In genomic region chr22:24894220-24894975, GRCh38 we compare ENCODE assay signal across 1 cellular context.
TF ChIP-seq lines count a peak whose summit lies in the region.

No MANE protein-coding gene starts in this region.

TF ChIP-seq in K562, 482 proteins besides CTCF, POLR2A, EP300 and RAD21 (continued from another document and continues in another):
- TF ChIP-seq SMAD4 (CRISPR knock-in tag; conservative IDR thresholded peaks at IDR 0.05) (no peak), RFX1 (IDR thresholded peaks at IDR 0.05) (no peak), NR2C1 (IDR thresholded peaks at IDR 0.05) (0 out of 2 replicates have a peak, but pooled peaks have one; percentile 28), NR2C1 (tag; IDR thresholded peaks at IDR 0.05) (no peak), ARNT (IDR thresholded peaks at IDR 0.05) (no peak), BACH1 (tag; IDR thresholded peaks at IDR 0.05) (peak; percentile 34; the same call in 1 of the 2 replicates), GATAD2A (IDR thresholded peaks at IDR 0.05) (no peak), BRF1 (IDR thresholded peaks at IDR 0.05; ENCODE audit: borderline replicate concordance, extremely low read depth, insufficient read length) (no peak), CGGBP1 (CRISPR knock-in tag; IDR thresholded peaks at IDR 0.05) (no peak), ZNF384 (IDR thresholded peaks at IDR 0.05; ENCODE audit: low read depth, low read length) (no peak), AFF1 (IDR thresholded peaks at IDR 0.05; ENCODE audit: low read depth in 1 of 2, partially characterized antibody in 2 of 2) (no peak), DLX4 (CRISPR knock-in tag; IDR thresholded peaks at IDR 0.05) (no peak), SAFB2 (IDR thresholded peaks at IDR 0.05; ENCODE audit: borderline replicate concordance, low read depth, low read length, severe bottlenecking) (no peak), CREM (IDR thresholded peaks at IDR 0.05; ENCODE audit: low read depth) (peak; percentile 21; the same call in 1 of the 2 replicates), ZNF347 (CRISPR knock-in tag; IDR thresholded peaks at IDR 0.05; ENCODE audit: low read depth) (no peak), HCFC1 (IDR thresholded peaks at IDR 0.05; ENCODE audit: low read depth, low read length) (no peak), POLR2G (IDR thresholded peaks at IDR 0.05; ENCODE audit: low read depth, low read length) (no peak), ZNF324 (CRISPR knock-in tag; IDR thresholded peaks at IDR 0.05) (no peak), ELK1 (CRISPR knock-in tag; IDR thresholded peaks at IDR 0.05) (no peak), USF2 (CRISPR knock-in tag; IDR thresholded peaks at IDR 0.05) (peak; percentile 32; the same call in 1 of the 2 replicates), ZNF212 (CRISPR knock-in tag; IDR thresholded peaks at IDR 0.05) (no peak), NR2C2 (CRISPR knock-in tag; IDR thresholded peaks at IDR 0.05) (no peak), NR2C2 (tag; IDR thresholded peaks at IDR 0.05) (peak; percentile 84), PYGO2 (tag; IDR thresholded peaks at IDR 0.05) (no peak), TSHZ1 (CRISPR knock-in tag; IDR thresholded peaks at IDR 0.05) (no peak), GTF2A2 (tag; IDR thresholded peaks at IDR 0.05) (no peak), ZBTB8A (IDR thresholded peaks at IDR 0.05; ENCODE audit: partially characterized antibody) (no peak), TAF1 (IDR thresholded peaks at IDR 0.05; ENCODE audit: control insufficient read depth, extremely low read depth, insufficient read depth, low read length, severe bottlenecking) (no peak), HMG20B (CRISPR knock-in tag; IDR thresholded peaks at IDR 0.05) (no peak), BRF2 (IDR thresholded peaks at IDR 0.05; ENCODE audit: borderline replicate concordance, insufficient read depth, insufficient read length) (no peak), TEAD2 (tag; IDR thresholded peaks at IDR 0.05) (no peak), MCM7 (IDR thresholded peaks at IDR 0.05) (no peak), CREB1 (IDR thresholded peaks at IDR 0.05) (no peak), CREB1 (CRISPR knock-in tag; IDR thresholded peaks at IDR 0.05) (no peak), CTBP1 (IDR thresholded peaks at IDR 0.05; ENCODE audit: borderline replicate concordance) (no peak), GABPA (tag; conservative IDR thresholded peaks at IDR 0.05; ENCODE audit: low read depth) (peak; percentile 29; the same call in 1 of the 2 replicates), ZNF655 (CRISPR knock-in tag; IDR thresholded peaks at IDR 0.05) (no peak), CEBPB (tag; IDR thresholded peaks at IDR 0.05) (peak; percentile 74), CEBPG (CRISPR knock-in tag; IDR thresholded peaks at IDR 0.05) (no peak), CEBPG (tag; conservative IDR thresholded peaks at IDR 0.05 in 1 of 2, IDR thresholded peaks at IDR 0.05 in 1 of 2) (peak; percentile 76 to 83), HMGXB4 (CRISPR knock-in tag; IDR thresholded peaks at IDR 0.05) (no peak), SMARCA4 (IDR thresholded peaks at IDR 0.05) (no peak), PTBP1 (IDR thresholded peaks at IDR 0.05; ENCODE audit: low read depth, low read length) (no peak), NR2F6 (CRISPR knock-in tag; IDR thresholded peaks at IDR 0.05) (no peak), HDAC8 (tag; IDR thresholded peaks at IDR 0.05) (no peak), TAF15 (IDR thresholded peaks at IDR 0.05; ENCODE audit: low read depth, low read length) (no peak), OTX1 (CRISPR knock-in tag; IDR thresholded peaks at IDR 0.05) (no peak), SIN3A (IDR thresholded peaks at IDR 0.05; ENCODE audit: borderline replicate concordance in 2 of 2, control insufficient read depth in 1 of 2, low read depth in 2 of 2, low read length in 2 of 2) (no peak; a peak in 1 of 4 replicates), HMG20A (CRISPR knock-in tag; conservative IDR thresholded peaks at IDR 0.05) (no peak), STAT5A (IDR thresholded peaks at IDR 0.05; ENCODE audit: borderline replicate concordance, low read length) (no peak), CCNT2 (IDR thresholded peaks at IDR 0.05; ENCODE audit: borderline replicate concordance, extremely low read depth, insufficient read length, low read depth, low read length) (no peak), ARID2 (IDR thresholded peaks at IDR 0.05) (no peak), TEAD4 (IDR thresholded peaks at IDR 0.05; ENCODE audit: low read length) (no peak), TEAD4 (CRISPR knock-in tag; IDR thresholded peaks at IDR 0.05; ENCODE audit: borderline replicate concordance) (no peak), ZBTB49 (CRISPR knock-in tag; IDR thresholded peaks at IDR 0.05; ENCODE audit: borderline replicate concordance) (no peak), JUN (IDR thresholded peaks at IDR 0.05; ENCODE audit: borderline replicate concordance, low read depth, low read length) (no peak), JUN (CRISPR knock-in tag; IDR thresholded peaks at IDR 0.05; ENCODE audit: borderline replicate concordance) (no peak)
